Comparison of ENCODE assay signal across 25 cellular contexts in the genomic region with DNA sequence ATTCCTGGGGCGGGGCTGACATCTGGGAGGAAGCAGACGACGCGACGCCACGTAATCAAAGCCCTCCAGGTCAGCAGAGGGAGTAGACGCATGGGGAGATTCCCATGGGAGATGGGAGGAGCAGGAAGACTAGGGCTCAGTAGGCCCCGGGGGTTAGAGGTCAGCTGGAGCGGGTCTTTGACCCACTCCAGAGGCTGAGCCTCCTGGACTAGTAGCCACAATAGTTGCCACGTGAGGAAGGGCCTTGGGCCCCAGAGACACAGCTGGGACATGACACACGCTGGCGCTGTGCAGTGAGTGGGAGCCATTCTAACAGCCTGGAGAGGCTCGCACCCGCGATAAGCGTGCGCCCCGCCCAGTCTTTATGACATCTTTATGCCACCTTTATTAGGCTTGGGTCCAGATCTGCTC.
DNase-seq lines count a peak whose midpoint lies in the region; ATAC-seq, FAIRE-seq and TF ChIP-seq lines count a peak whose summit lies in the region.
"Had no signal": no experiment of that assay in that cellular context is flagged by ENCODE, and none has a peak within 500 bp of the region (broad histone marks: within the 10 kb centered on the region; RNA-seq: fewer than 3 reads in every experiment).

No MANE protein-coding gene starts in this region.

- no peak overlapping the region for H3K4ac ChIP-seq in neuronal stem cell (ENCODE audit: low read length)

- ATAC-seq in HepG2 (peak; percentile 43), right lobe of liver (no peak)
- ATAC-seq: HCT116, PC-3 had no signal

- peak overlapping the region; percentile 6 for H3K18ac ChIP-seq in neuronal stem cell (ENCODE audit: low read length)

- no peaks in the 10 kb centered on the region for H3K79me1 ChIP-seq in neuronal stem cell (ENCODE audit: low read depth, low read length)

- POLR2A ChIA-PET in HepG2 (lab: Yijun Ruan, JAX) = no interaction called here

- H3K9ac ChIP-seq in HepG2 (ENCODE audit: insufficient read depth, low read depth, low read length) = no peak overlapping the region
- H3K9ac ChIP-seq in neuronal stem cell (ENCODE audit: low read depth, low read length, poor library complexity) = no peak overlapping the region

- no peak overlapping the region for H3K27ac Mint-ChIP-seq in chondrocyte (ENCODE audit: unreplicated experiment)
- H3K27ac Mint-ChIP-seq: IgD-negative memory B cell had no signal

- H3K27ac ChIP-seq in HepG2 (ENCODE audit: extremely low read length, insufficient read depth, low read length) = no peak overlapping the region
- H3K27ac ChIP-seq in right lobe of liver = no peak overlapping the region
- H3K27ac ChIP-seq in neuronal stem cell (replicated peaks; ENCODE audit: low read length) = no peak overlapping the region
- H3K27ac ChIP-seq: 22Rv1 had no signal

- no peak overlapping the region for H2AFZ ChIP-seq in HepG2 (ENCODE audit: low read length)
- H2AFZ ChIP-seq in neuronal stem cell (ENCODE audit: low read length) = no peak overlapping the region

- H3K9me3 ChIP-seq in HepG2 (ENCODE audit: low read length) (no peaks in the 10 kb centered on the region), right lobe of liver (no peaks in the 10 kb centered on the region), neuronal stem cell (replicated peaks in 1 of 2; ENCODE audit: control insufficient read depth in 2 of 2, insufficient read depth in 1 of 2, low read depth in 1 of 2, low read length in 2 of 2) (no peaks in the 10 kb centered on the region)

- CTCF ChIA-PET in HepG2 (lab: Yijun Ruan, JAX; ENCODE audit: low intra/inter-chr PET ratio, low total read pairs) = no interaction called here

- H3K4me2 ChIP-seq in HepG2 (ENCODE audit: low read depth, low read length) = peak overlapping the region; percentile 14; the same call in 1 of the 2 replicates
- no peak overlapping the region for H3K4me2 ChIP-seq in neuronal stem cell (ENCODE audit: insufficient read depth, low read length, poor library complexity, severe bottlenecking)

- H3K27me3 ChIP-seq in HepG2 (ENCODE audit: control insufficient read depth in 1 of 2, insufficient read depth in 2 of 2, low read length in 2 of 2) (no peaks in the 10 kb centered on the region; a peak in 1 of 5 replicates), right lobe of liver (no peaks in the 10 kb centered on the region), neuronal stem cell (ENCODE audit: control insufficient read depth in 3 of 3, insufficient read depth in 3 of 3, low read depth in 1 of 3, low read length in 3 of 3) (no peaks in the 10 kb centered on the region)

- FAIRE-seq in HepG2 (lab: Jason Lieb, UNC) = no peak
- FAIRE-seq: GM12892, GM19239, H1 had no signal

- DNase-seq in NCI-H748 (lab: John Stamatoyannopoulos, UW; ENCODE audit: unreplicated experiment) (peak; percentile 11), NCI-H748 treated with DMSO at 0.1 percent for 48 hours (lab: John Stamatoyannopoulos, UW) (no peak), HepG2 (ENCODE audit: low spot score) (no peak), right lobe of liver (no peak), neuronal stem cell (ENCODE audit: low spot score) (no peak), chondrocyte (ENCODE audit: low spot score) (no peak), NCI-H2029 (lab: John Stamatoyannopoulos, UW) (no peak)
- DNase-seq: DMS153, DND-41, NCI-H1048, NCI-H1417, NCI-H1694 treated with DMSO at 0.1 percent for 48 hours, NCI-H2081 treated with DMSO at 0.1 percent for 48 hours, NCI-H2171, NCI-H226, NCI-H510A, NCI-H774, PC-3, SHP77 had no signal

- 65% methylated on average over 15 of the region's 18 CpGs for WGBS in HepG2 (ENCODE audit: low lambda C conversion rate)
- 93% methylated on average over 5 of the region's 18 CpGs for WGBS in right lobe of liver (ENCODE audit: insufficient coverage, low coverage, low lambda C conversion rate, missing lambda C conversion rate)
- WGBS in neuronal stem cell (ENCODE audit: extremely low coverage in 2 of 2, insufficient read length in 2 of 2, insufficient replicate concordance in 1 of 2), 2 donors = no CpG with 5 or more reads among the region's 18 CpGs

- H2BK12ac ChIP-seq in neuronal stem cell (ENCODE audit: low read length) = no peak overlapping the region

- intact Hi-C loops in HepG2 (cut with micrococcal nuclease; ENCODE audit: unreplicated experiment) (no loop called here), right lobe of liver (cut with DNase I) (no loop called here)

- no peak for TF ChIP-seq RAD21 in HepG2 (CRISPR knock-in tag; IDR thresholded peaks at IDR 0.05)

- H3K14ac ChIP-seq in neuronal stem cell (ENCODE audit: low read length) = no peak overlapping the region

- TF ChIP-seq CTCF in HepG2 (CRISPR knock-in tag; IDR thresholded peaks at IDR 0.05) (no peak), right lobe of liver (IDR thresholded peaks at IDR 0.05) (no peak), chondrocyte (IDR thresholded peaks at IDR 0.05) (no peak)

- no peaks in the 10 kb centered on the region for H4K20me1 ChIP-seq in HepG2 (ENCODE audit: insufficient read depth, low read length)

- H3K27me3 Mint-ChIP-seq in chondrocyte (ENCODE audit: low read depth) = no peaks in the 10 kb centered on the region
- H3K27me3 Mint-ChIP-seq: IgD-negative memory B cell had no signal

- H3K36me3 ChIP-seq in HepG2 (replicated peaks in 1 of 2; ENCODE audit: control insufficient read depth in 1 of 2, insufficient read depth in 2 of 2, low read length in 2 of 2) (no peaks in the 10 kb centered on the region), right lobe of liver (no peaks in the 10 kb centered on the region), neuronal stem cell (replicated peaks in 1 of 2; ENCODE audit: control insufficient read depth in 2 of 2, insufficient read depth in 2 of 2, low read length in 2 of 2) (no peaks in the 10 kb centered on the region)

- H3K4me1 ChIP-seq in HepG2 (ENCODE audit: insufficient read depth, low read length) (peaks cover 7% of the 10 kb centered on the region; the same call in 1 of the 2 replicates), right lobe of liver (no peaks in the 10 kb centered on the region), neuronal stem cell (ENCODE audit: control insufficient read depth in 2 of 2, insufficient read depth in 1 of 2, low read depth in 1 of 2, low read length in 2 of 2) (no peaks in the 10 kb centered on the region)

- H2BK15ac ChIP-seq in neuronal stem cell (ENCODE audit: low read length) = no peak overlapping the region

- no peaks in the 10 kb centered on the region for H3K9me3 Mint-ChIP-seq in chondrocyte (ENCODE audit: low read depth)
- H3K9me3 Mint-ChIP-seq: IgD-negative memory B cell had no signal

- in situ Hi-C loops in HepG2 (cut with HindIII; ENCODE audit: extremely low pct_ligation_motif_present, low pct_unique_long_range_greater_than_20kb) = loop anchor here (25.0 kb wide), 1 partner anchor 610 kb away; no protein-coding TSS in a partner anchor

- H4K8ac ChIP-seq in neuronal stem cell (ENCODE audit: low read depth, low read length) = no peak overlapping the region

- no peak for TF ChIP-seq EP300 in HepG2 (IDR thresholded peaks at IDR 0.05; ENCODE audit: low read depth in 2 of 2, low read length in 2 of 2)
- TF ChIP-seq EP300 in HepG2 (CRISPR knock-in tag; IDR thresholded peaks at IDR 0.05; ENCODE audit: borderline replicate concordance) = no peak

- peak overlapping the region; percentile 69 for H3K23ac ChIP-seq in neuronal stem cell (ENCODE audit: low read depth, low read length, poor library complexity)

- no peak overlapping the region for H3K4me3 Mint-ChIP-seq in chondrocyte (ENCODE audit: unreplicated experiment)
- H3K4me3 Mint-ChIP-seq: IgD-negative memory B cell had no signal

- H4K91ac ChIP-seq in neuronal stem cell (ENCODE audit: low read depth, low read length, poor library complexity) = no peak overlapping the region

- H3K79me2 ChIP-seq in HepG2 (ENCODE audit: insufficient read depth, low read length) = no peaks in the 10 kb centered on the region

- no peak overlapping the region for H3K4me3 ChIP-seq in HepG2 (replicated peaks in 1 of 3; ENCODE audit: insufficient read depth in 1 of 3, low read depth in 2 of 3, low read length in 3 of 3)
- H3K4me3 ChIP-seq in right lobe of liver = no peak overlapping the region
- no peak overlapping the region for H3K4me3 ChIP-seq in neuronal stem cell (ENCODE audit: low read length in 2 of 2)

- H2BK120ac ChIP-seq in neuronal stem cell (ENCODE audit: low read depth, low read length) = no peak overlapping the region

- TF ChIP-seq POLR2A in HepG2 (IDR thresholded peaks at IDR 0.05; ENCODE audit: insufficient read depth in 1 of 2, low read depth in 2 of 2, low read length in 2 of 2) (no peak), right lobe of liver (IDR thresholded peaks at IDR 0.05) (no peak)

- no TSS peak for BruUV-seq in HepG2 (replicated peaks; lab: Mats Ljungman, UMichigan)

- no peak overlapping the region for H2AK5ac ChIP-seq in neuronal stem cell (ENCODE audit: low read depth, low read length)

- H2BK5ac ChIP-seq in neuronal stem cell (ENCODE audit: low read length) = no peak overlapping the region

- no peaks in the 10 kb centered on the region for H3K4me1 Mint-ChIP-seq in chondrocyte (ENCODE audit: low read depth)

- H3K36me3 Mint-ChIP-seq in chondrocyte (ENCODE audit: low read depth) = peaks cover 3% of the 10 kb centered on the region
- H3K36me3 Mint-ChIP-seq: IgD-negative memory B cell had no signal

TF ChIP-seq in HepG2, 621 proteins besides CTCF, POLR2A, EP300 and RAD21 (continues in another document):
- TF ChIP-seq BHLHE40 (IDR thresholded peaks at IDR 0.05; ENCODE audit: low read length) = no peak
- TF ChIP-seq, protein P1, sequence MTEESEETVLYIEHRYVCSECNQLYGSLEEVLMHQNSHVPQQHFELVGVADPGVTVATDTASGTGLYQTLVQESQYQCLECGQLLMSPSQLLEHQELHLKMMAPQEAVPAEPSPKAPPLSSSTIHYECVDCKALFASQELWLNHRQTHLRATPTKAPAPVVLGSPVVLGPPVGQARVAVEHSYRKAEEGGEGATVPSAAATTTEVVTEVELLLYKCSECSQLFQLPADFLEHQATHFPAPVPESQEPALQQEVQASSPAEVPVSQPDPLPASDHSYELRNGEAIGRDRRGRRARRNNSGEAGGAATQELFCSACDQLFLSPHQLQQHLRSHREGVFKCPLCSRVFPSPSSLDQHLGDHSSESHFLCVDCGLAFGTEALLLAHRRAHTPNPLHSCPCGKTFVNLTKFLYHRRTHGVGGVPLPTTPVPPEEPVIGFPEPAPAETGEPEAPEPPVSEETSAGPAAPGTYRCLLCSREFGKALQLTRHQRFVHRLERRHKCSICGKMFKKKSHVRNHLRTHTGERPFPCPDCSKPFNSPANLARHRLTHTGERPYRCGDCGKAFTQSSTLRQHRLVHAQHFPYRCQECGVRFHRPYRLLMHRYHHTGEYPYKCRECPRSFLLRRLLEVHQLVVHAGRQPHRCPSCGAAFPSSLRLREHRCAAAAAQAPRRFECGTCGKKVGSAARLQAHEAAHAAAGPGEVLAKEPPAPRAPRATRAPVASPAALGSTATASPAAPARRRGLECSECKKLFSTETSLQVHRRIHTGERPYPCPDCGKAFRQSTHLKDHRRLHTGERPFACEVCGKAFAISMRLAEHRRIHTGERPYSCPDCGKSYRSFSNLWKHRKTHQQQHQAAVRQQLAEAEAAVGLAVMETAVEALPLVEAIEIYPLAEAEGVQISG (CRISPR knock-in tag; IDR thresholded peaks at IDR 0.05) = 0 out of 2 replicates have a peak, but pooled peaks have one; percentile 33
